Comparison of ENCODE assay signal across 26 cellular contexts in genomic region chr14:42174357-42174756, GRCh38.
DNase-seq lines count a peak whose midpoint lies in the region; ATAC-seq and TF ChIP-seq lines count a peak whose summit lies in the region.
"Had no signal": no experiment of that assay in that cellular context is flagged by ENCODE, and none has a peak within 500 bp of the region (broad histone marks: within the 10 kb centered on the region; RNA-seq: fewer than 3 reads in every experiment).

No MANE protein-coding gene starts in this region.

- intact Hi-C loops in tibial artery (cut with DNase I; ENCODE audit: low total_unique reads), result no loop called here

- no peak overlapping the region for H3K4me3 ChIP-seq in tibial artery
- H3K4me3 ChIP-seq: GM23338, neural progenitor cell, right lobe of liver had no signal

- H3K9me3 ChIP-seq in tibial artery, result no peaks in the 10 kb centered on the region
- H3K9me3 ChIP-seq: right lobe of liver had no signal

- H3K27ac ChIP-seq in tibial artery, result no peak overlapping the region
- H3K27ac ChIP-seq: C4-2B, neural progenitor cell, right lobe of liver, VCaP had no signal

- H3K27me3 ChIP-seq in tibial artery, result no peaks in the 10 kb centered on the region
- H3K27me3 ChIP-seq: neural progenitor cell, right lobe of liver had no signal

- no peaks in the 10 kb centered on the region for H3K36me3 ChIP-seq in tibial artery
- H3K36me3 ChIP-seq: neural progenitor cell, right lobe of liver had no signal

- DNase-seq in LHCN-M2 (ENCODE audit: low read depth) (peak; percentile 83), NCI-H146 treated with DMSO at 0.1 percent for 48 hours (lab: John Stamatoyannopoulos, UW; ENCODE audit: unreplicated experiment) (peak; percentile 19), NCI-H345 treated with DMSO at 0.1 percent for 48 hours (lab: John Stamatoyannopoulos, UW; ENCODE audit: unreplicated experiment) (peak; percentile 97), myocyte (ENCODE audit: low read depth) (peak; percentile 60), tibial artery (no peak)
- DNase-seq in activated CD4-positive, alpha-beta T cell treated with anti-CD3 and anti-CD28 coated beads for 1 hour, result no peak
- DNase-seq: activated CD4-positive, alpha-beta T cell treated with anti-CD3 and anti-CD28 coated beads, Interleukin-2, amount 50 U/mL, for 1 hour; activated CD8-positive, alpha-beta memory T cell treated with anti-CD3 and anti-CD28 coated beads, Interleukin-2, amount 10 ng/mL, durations not matched to agents 7 days and 5 days; activated naive CD4-positive, alpha-beta T cell treated with anti-CD3 and anti-CD28 coated beads for 36 hours; activated T-cell treated with anti-CD3 and anti-CD28 coated beads, Interleukin-2, amount 50 U/mL, for 72 hours; amniotic stem cell; effector CD4-positive, alpha-beta T cell; head of caudate nucleus; HFFc6; kidney glomerular epithelial cell; MV-4-11; NCI-H526; posterior cingulate gyrus; right lobe of liver; stimulated activated CD4-positive, alpha-beta T cell treated with anti-CD3 and anti-CD28 coated beads, Interleukin-15, amount 100 ng/mL, for 24 hours had no signal

- no peak for TF ChIP-seq CTCF in tibial artery (IDR thresholded peaks at IDR 0.05)

- ATAC-seq in HG02798 (IDR thresholded peaks at IDR 0.05; ENCODE audit: poor library complexity, unreplicated experiment), result no peak
- no peak for ATAC-seq in HG03354 (IDR thresholded peaks at IDR 0.05; ENCODE audit: poor library complexity, severe bottlenecking, unreplicated experiment)
- ATAC-seq: activated CD8-positive, alpha-beta memory T cell treated with anti-CD3 and anti-CD28 coated beads, Interleukin-2, amount 10 ng/mL, durations not matched to agents 7 days and 5 days; activated T-cell treated with anti-CD3 and anti-CD28 coated beads, Interleukin-2, amount 50 U/mL, for 72 hours; GM23338; right lobe of liver had no signal

- no peaks in the 10 kb centered on the region for H3K4me1 ChIP-seq in tibial artery
- H3K4me1 ChIP-seq: neural progenitor cell, right lobe of liver had no signal

Comparison
In these comparisons a context has a peak if more than half of its experiments do, and no peak if none do; other contexts are left out.
1. DNase-seq: peak in LHCN-M2 (single experiment), NCI-H146 treated with DMSO at 0.1 percent for 48 hours (single experiment), NCI-H345 treated with DMSO at 0.1 percent for 48 hours (single experiment) and myocyte (single experiment); none in tibial artery (0 of 2) and activated CD4-positive, alpha-beta T cell treated with anti-CD3 and anti-CD28 coated beads for 1 hour (single experiment).